ENCODE assay signal across 8 cellular contexts in genomic region chr18:6482198-6482977, GRCh38.
DNase-seq lines count a peak whose midpoint lies in the region; ATAC-seq and TF ChIP-seq lines count a peak whose summit lies in the region.

No MANE protein-coding gene starts in this region.

- H3K27ac Mint-ChIP-seq in nephron progenitor cell: no peak overlapping the region
- H3K27ac Mint-ChIP-seq in HFFc6: no peak overlapping the region

- H3K27me3 ChIP-seq in GM06990 (replicated peaks; ENCODE audit: control insufficient read depth, insufficient read depth, low read length) (no peaks in the 10 kb centered on the region), NT2/D1 (ENCODE audit: insufficient read depth, insufficient read length) (no peaks in the 10 kb centered on the region)

- ATAC-seq in HG02571 (IDR thresholded peaks at IDR 0.05; ENCODE audit: unreplicated experiment) (peak; percentile 54), GM18517 (IDR thresholded peaks at IDR 0.05; ENCODE audit: unreplicated experiment) (no peak)

- H3K36me3 ChIP-seq in GM06990 (ENCODE audit: control insufficient read depth, insufficient read depth, low read length): no peaks in the 10 kb centered on the region
- H3K36me3 ChIP-seq in NT2/D1 (ENCODE audit: insufficient read depth, insufficient read length, low read length): no peaks in the 10 kb centered on the region

- H3K4me1 Mint-ChIP-seq in nephron progenitor cell: no peaks in the 10 kb centered on the region
- no peaks in the 10 kb centered on the region for H3K4me1 Mint-ChIP-seq in HFFc6 (ENCODE audit: low read depth)

- H3K4me1 ChIP-seq in NT2/D1 (ENCODE audit: insufficient read depth, insufficient read length): no peaks in the 10 kb centered on the region

- TF ChIP-seq CTCF in GM06990 (IDR thresholded peaks at IDR 0.05; ENCODE audit: insufficient read depth, low read length, poor library complexity, severe bottlenecking) (peak; percentile 86), nephron progenitor cell (IDR thresholded peaks at IDR 0.05) (peak; percentile 84), HFFc6 (IDR thresholded peaks at IDR 0.05) (no peak)

- DNase-seq in GM06990 (ENCODE audit: extremely low read depth, insufficient read length) (peak; percentile 38), NT2/D1 (ENCODE audit: low read depth, low spot score) (peak; percentile 65), fibroblast of gingiva (ENCODE audit: low read depth) (peak; percentile 69), nephron progenitor cell (peak; percentile 78), SKM-1 (lab: John Stamatoyannopoulos, UW; ENCODE audit: unreplicated experiment) (no peak), HFFc6 (no peak)

- H3K9me3 Mint-ChIP-seq in nephron progenitor cell: no peaks in the 10 kb centered on the region
- H3K9me3 Mint-ChIP-seq in HFFc6: peaks cover 47% of the 10 kb centered on the region

- H3K27me3 Mint-ChIP-seq in nephron progenitor cell (ENCODE audit: low read depth, poor library complexity) (peaks cover 21% of the 10 kb centered on the region), HFFc6 (ENCODE audit: insufficient read depth) (no peaks in the 10 kb centered on the region)

- H3K4me3 Mint-ChIP-seq in nephron progenitor cell (no peak overlapping the region), HFFc6 (no peak overlapping the region)

- H3K36me3 Mint-ChIP-seq in nephron progenitor cell (ENCODE audit: low read depth) (no peaks in the 10 kb centered on the region), HFFc6 (ENCODE audit: low read depth) (no peaks in the 10 kb centered on the region; the same call in 1 of the 2 replicates)

- H3K9ac ChIP-seq in NT2/D1 (ENCODE audit: insufficient read length, low read depth): no peak overlapping the region

- no peaks in the 10 kb centered on the region for H3K9me3 ChIP-seq in NT2/D1 (ENCODE audit: insufficient read depth, low read length)

- no peak overlapping the region for H3K4me3 ChIP-seq in GM06990 (replicated peaks; ENCODE audit: low read depth, low read length)
- H3K4me3 ChIP-seq in NT2/D1 (ENCODE audit: insufficient read length, low read depth): no peak overlapping the region

Comparison
In these comparisons a context has a peak if more than half of its experiments do, and no peak if none do; other contexts are left out.
1. DNase-seq: peak in GM06990 (single experiment), NT2/D1 (single experiment), fibroblast of gingiva (single experiment) and nephron progenitor cell (single experiment); none in SKM-1 (single experiment) and HFFc6 (single experiment).